Comparison of ENCODE assay signal across 7 cellular contexts in genomic region chr5:73776405-73776804, GRCh38.
"Had no signal": no experiment of that assay in that cellular context is flagged by ENCODE, and none has a peak within 500 bp of the region (broad histone marks: within the 10 kb centered on the region; RNA-seq: fewer than 3 reads in every experiment).

No MANE protein-coding gene starts in this region.

- DNase-seq: GM23248, GOT3, H7, HFFc6, KG1 had no signal

- H3K4me3 ChIP-seq: GM23248, HAP-1, K562 had no signal
